Comparison of ENCODE assay signal across 1 cellular context in genomic region chr1:158113759-158114127, GRCh38.
TF ChIP-seq lines count a peak whose summit lies in the region.

No MANE protein-coding gene starts in this region.

TF ChIP-seq in IMR-90, 13 proteins besides CTCF, POLR2A, EP300 and RAD21 (continued from another document):
- no peak for TF ChIP-seq ELK1 (IDR thresholded peaks at IDR 0.05; ENCODE audit: borderline replicate concordance, low read depth, low read length)
- no peak for TF ChIP-seq USF2 (IDR thresholded peaks at IDR 0.05; ENCODE audit: low read depth, low read length)
- TF ChIP-seq RFX5 (IDR thresholded peaks at IDR 0.05; ENCODE audit: low read depth, low read length), result no peak
TF ChIP-seq in IMR-90: peak in this region for 0.
